In the genomic region with DNA sequence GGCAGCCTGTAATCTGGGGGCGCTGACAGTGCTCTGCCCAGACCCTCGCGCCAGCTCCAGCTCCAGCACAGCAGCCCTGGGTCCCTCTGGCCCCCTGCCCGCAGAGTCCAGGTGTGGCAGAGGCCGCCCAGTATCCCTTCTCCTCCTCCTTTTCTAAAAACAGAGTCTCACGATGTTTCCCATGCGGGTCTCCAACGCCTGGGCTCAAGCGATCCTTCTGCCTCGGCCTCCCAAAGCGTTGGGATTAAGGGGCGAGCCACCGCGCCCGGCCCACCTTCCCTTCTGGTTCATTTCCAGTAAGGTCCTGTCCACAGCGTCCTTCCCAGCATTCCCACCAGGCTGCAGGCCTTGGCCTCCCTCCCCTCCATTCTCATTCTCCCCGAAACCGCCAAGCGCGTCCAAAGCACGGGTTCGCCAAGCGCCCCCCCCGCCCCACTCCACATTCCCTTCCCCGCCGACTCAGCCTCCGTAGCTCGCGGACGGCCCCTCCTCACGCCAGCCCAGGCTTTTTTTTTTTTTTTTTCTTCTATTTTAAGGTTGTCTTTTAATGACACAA, we compare ENCODE assay signal across 12 cellular contexts. TPM values are rescaled to one million over a fixed set of nuclear protein-coding genes. Genes with fewer than 3 reads are reported as not detected.
DNase-seq lines count a peak whose midpoint lies in the region; TF ChIP-seq lines count a peak whose summit lies in the region.
"Had no signal": no experiment of that assay in that cellular context is flagged by ENCODE, and none has a peak within 500 bp of the region (broad histone marks: within the 10 kb centered on the region; RNA-seq: fewer than 3 reads in every experiment).

No MANE protein-coding gene starts in this region.

- H4K20me1 ChIP-seq in neural progenitor cell (ENCODE audit: low read depth) = peaks cover 24% of the 10 kb centered on the region

- peaks cover 16% of the 10 kb centered on the region for H3K4me1 ChIP-seq in colonic mucosa
- peaks cover 3% of the 10 kb centered on the region for H3K4me1 ChIP-seq in neural progenitor cell
- H3K4me1 ChIP-seq in effector memory CD4-positive, alpha-beta T cell (ENCODE audit: control insufficient read depth, insufficient read depth, low read length, poor library complexity, severe bottlenecking) = peaks cover 6% of the 10 kb centered on the region

- H3K4me3 ChIP-seq in colonic mucosa (no peak overlapping the region), neural progenitor cell (no peak overlapping the region)
- H3K4me3 ChIP-seq in effector memory CD4-positive, alpha-beta T cell (ENCODE audit: insufficient read depth, low read depth, low read length, poor library complexity, severe bottlenecking) = no peak overlapping the region
- H3K4me3 ChIP-seq: PC-9 had no signal

- H3K4me2 ChIP-seq in neural progenitor cell = no peak overlapping the region
- H3K4me2 ChIP-seq: PC-9 had no signal

- H3K4me3 Mint-ChIP-seq in IgD-negative memory B cell (peak overlapping the region; percentile 63 to 82 (median 70)), neural progenitor cell (peak overlapping the region; percentile 71)

- H3K27ac Mint-ChIP-seq in IgD-negative memory B cell (peak overlapping the region; percentile 39 to 81 (median 80)), neural progenitor cell (no peak overlapping the region)

- H3K27ac ChIP-seq in colonic mucosa (peak overlapping the region; percentile 74), neural progenitor cell (no peak overlapping the region)
- no peak overlapping the region for H3K27ac ChIP-seq in effector memory CD4-positive, alpha-beta T cell (ENCODE audit: insufficient read depth, low read length, poor library complexity, severe bottlenecking)
- H3K27ac ChIP-seq: PC-9 had no signal

- H2AFZ ChIP-seq in neural progenitor cell (replicated peaks) = no peak overlapping the region
- H2AFZ ChIP-seq: PC-9 had no signal

- no peaks in the 10 kb centered on the region for H3K9me3 ChIP-seq in colonic mucosa
- H3K9me3 ChIP-seq in neural progenitor cell (ENCODE audit: low read depth) = no peaks in the 10 kb centered on the region
- no peaks in the 10 kb centered on the region for H3K9me3 ChIP-seq in effector memory CD4-positive, alpha-beta T cell (ENCODE audit: control insufficient read depth, low read length)
- H3K9me3 ChIP-seq: neutrophil, upper lobe of left lung had no signal

- H3K27me3 ChIP-seq in colonic mucosa (no peaks in the 10 kb centered on the region), neural progenitor cell (peaks cover 51% of the 10 kb centered on the region)
- peaks cover 2% of the 10 kb centered on the region for H3K27me3 ChIP-seq in effector memory CD4-positive, alpha-beta T cell (replicated peaks; ENCODE audit: control insufficient read depth, insufficient read depth, low read length, poor library complexity, severe bottlenecking)
- H3K27me3 ChIP-seq: neutrophil had no signal

- intact Hi-C loops in colonic mucosa (cut with DNase I) = no loop called here

- H3K79me2 ChIP-seq in neural progenitor cell (ENCODE audit: low read depth) = no peaks in the 10 kb centered on the region

- H3F3A ChIP-seq in neural progenitor cell (ENCODE audit: low read depth) = peaks cover 16% of the 10 kb centered on the region

- peaks cover 16 to 35% (median 31%) of the 10 kb centered on the region in 3 donors for H3K4me1 Mint-ChIP-seq in IgD-negative memory B cell
- peaks cover 17% of the 10 kb centered on the region for H3K4me1 Mint-ChIP-seq in neural progenitor cell

- H3K36me3 Mint-ChIP-seq in IgD-negative memory B cell (no peaks in the 10 kb centered on the region), neural progenitor cell (no peaks in the 10 kb centered on the region)

- DNase-seq in NCI-H748 (lab: John Stamatoyannopoulos, UW; ENCODE audit: unreplicated experiment) (peak; percentile 20), NCI-H748 treated with DMSO at 0.1 percent for 48 hours (lab: John Stamatoyannopoulos, UW) (no peak), colonic mucosa (no peak), neural progenitor cell (ENCODE audit: low spot score) (peak; percentile 48), putamen (ENCODE audit: low spot score) (no peak), SW 1271 (lab: John Stamatoyannopoulos, UW) (no peak)
- no peak for DNase-seq in effector memory CD4-positive, alpha-beta T cell
- DNase-seq: NCI-H187, PC-9 had no signal

- H3K9ac ChIP-seq in colonic mucosa (ENCODE audit: low read depth in 2 of 2, low read length in 2 of 2) (no peak overlapping the region), neural progenitor cell (no peak overlapping the region)

- peaks cover 3% of the 10 kb centered on the region for H3K27me3 Mint-ChIP-seq in IgD-negative memory B cell
- peaks cover 30% of the 10 kb centered on the region for H3K27me3 Mint-ChIP-seq in neural progenitor cell (ENCODE audit: insufficient read depth, low read depth)

- TF ChIP-seq CTCF in colonic mucosa (IDR thresholded peaks at IDR 0.05) (no peak), neural progenitor cell (IDR thresholded peaks at IDR 0.05) (no peak)

- no peaks in the 10 kb centered on the region for H3K36me3 ChIP-seq in colonic mucosa
- H3K36me3 ChIP-seq in neural progenitor cell = no peaks in the 10 kb centered on the region
- no peaks in the 10 kb centered on the region for H3K36me3 ChIP-seq in effector memory CD4-positive, alpha-beta T cell (ENCODE audit: control insufficient read depth, insufficient read depth, low read length)
- H3K36me3 ChIP-seq: neutrophil, upper lobe of left lung had no signal

- H3K9me3 Mint-ChIP-seq in IgD-negative memory B cell (no peaks in the 10 kb centered on the region), neural progenitor cell (no peaks in the 10 kb centered on the region)

RNA-seq across cellular contexts. Expression of a gene that starts 2.0 kb away (rescaled TPM):
- 1.4 TPM for polyA plus RNA-seq in IgD-negative memory B cell
- total RNA-seq in colonic mucosa (1 to 10 TPM; 2.1 to 5.3 TPM), neural progenitor cell (ENCODE audit: low replicate concordance) (4.6 and 6.7 TPM in 2 replicates)
- total RNA-seq: PC-9 had no signal

Comparison
In these comparisons a context has a peak if more than half of its experiments do, and no peak if none do; other contexts are left out.
1. DNase-seq: peak in NCI-H748 (single experiment) and neural progenitor cell (single experiment); none in NCI-H748 treated with DMSO at 0.1 percent for 48 hours (single experiment), colonic mucosa (single experiment), putamen (single experiment), SW 1271 (0 of 2) and effector memory CD4-positive, alpha-beta T cell (0 of 3).